1 cellular context compared by ENCODE assay signal in genomic region chr11:70063555-70063954, GRCh38.
TF ChIP-seq lines count a peak whose summit lies in the region.

No MANE protein-coding gene starts in this region.

TF ChIP-seq in GM23338, 12 proteins besides CTCF, POLR2A, EP300 and RAD21 (continued from another document):
- TF ChIP-seq ZNF462 (CRISPR knock-in tag; IDR thresholded peaks at IDR 0.05) (no peak), EZH2 (IDR thresholded peaks at IDR 0.05; ENCODE audit: low read depth, unreplicated experiment) (no peak)
